18 cellular contexts compared by ENCODE assay signal in genomic region chr2:33145459-33145858, GRCh38.
A peak's percentile ranks its signal among the peaks of the same experiment; 100 is the strongest.
DNase-seq lines count a peak whose midpoint lies in the region; ATAC-seq, FAIRE-seq and TF ChIP-seq lines count a peak whose summit lies in the region.
"Had no signal": no experiment of that assay in that cellular context is flagged by ENCODE, and none has a peak within 500 bp of the region (broad histone marks: within the 10 kb centered on the region; RNA-seq: fewer than 3 reads in every experiment).

No MANE protein-coding gene starts in this region.

- H2AFZ ChIP-seq in ACC112 (ENCODE audit: low read length, unreplicated experiment): peak overlapping the region; percentile 39

- peak overlapping the region; percentile 69 for H3K4me3 ChIP-seq in ACC112 (ENCODE audit: low read depth, low read length)
- no peak overlapping the region for H3K4me3 ChIP-seq in fibroblast of villous mesenchyme (ENCODE audit: low read depth, low read length)
- H3K4me3 ChIP-seq in rectal smooth muscle tissue (ENCODE audit: low read length): no peak overlapping the region
- H3K4me3 ChIP-seq: dorsolateral prefrontal cortex, HAP-1, lower lobe of right lung had no signal

- H3K27ac ChIP-seq in ACC112 (ENCODE audit: low read depth, low read length) (peak overlapping the region; percentile 89), rectal smooth muscle tissue (ENCODE audit: low read depth, low read length) (peak overlapping the region; percentile 70)
- H3K27ac ChIP-seq: dorsolateral prefrontal cortex had no signal

- DNase-seq in fibroblast of villous mesenchyme (ENCODE audit: low read depth) (peak; percentile 69), DMS 273 treated with DMSO at 0.1 percent for 48 hours (lab: John Stamatoyannopoulos, UW) (no peak), NCI-H2227 treated with DMSO at 0.1 percent for 48 hours (lab: John Stamatoyannopoulos, UW) (no peak), urothelium cell line (ENCODE audit: low spot score) (no peak)
- no peak for DNase-seq in activated CD4-positive, CD25-positive, alpha-beta regulatory T cell treated with anti-CD3 and anti-CD28 coated beads, Interleukin-2, amount 50 U/mL, for 72 hours
- DNase-seq: activated CD8-positive, alpha-beta memory T cell treated with anti-CD3 and anti-CD28 coated beads, Interleukin-2, amount 50 U/mL, for 48 hours; activated naive CD4-positive, alpha-beta T cell treated with Interleukin-2 at 50 U/mL for 16 hours; dorsolateral prefrontal cortex; lower lobe of right lung; MV-4-11; natural killer cell; stimulated activated CD4-positive, alpha-beta T cell treated with anti-CD3 and anti-CD28 coated beads, Interleukin-2, amount 100 ng/mL, for 24 hours; trophoblast cell had no signal

- H3K36me3 ChIP-seq in ACC112 (ENCODE audit: insufficient read depth, low read length): peaks cover 15% of the 10 kb centered on the region
- no peaks in the 10 kb centered on the region for H3K36me3 ChIP-seq in rectal smooth muscle tissue (ENCODE audit: control insufficient read depth, insufficient read depth, low read length)
- H3K36me3 ChIP-seq: HAP-1, lower lobe of right lung had no signal

- no peak for TF ChIP-seq CTCF in fibroblast of villous mesenchyme (IDR thresholded peaks at IDR 0.05; ENCODE audit: insufficient read depth, low read depth, low read length)

- no peaks in the 10 kb centered on the region for H3K27me3 ChIP-seq in ACC112 (ENCODE audit: insufficient read depth, low read length)
- H3K27me3 ChIP-seq in rectal smooth muscle tissue (ENCODE audit: control insufficient read depth, insufficient read depth, low read length): no peaks in the 10 kb centered on the region

- H3K79me2 ChIP-seq in ACC112 (ENCODE audit: control insufficient read depth, insufficient read depth, low read length, unreplicated experiment): peaks cover 59% of the 10 kb centered on the region

- ATAC-seq in SK-N-SH treated with all-trans-retinoic acid at 6 μM for 48 hours: peak; percentile 42
- ATAC-seq: natural killer cell had no signal

- H3K9ac ChIP-seq in rectal smooth muscle tissue (ENCODE audit: low read length): no peak overlapping the region

- peaks cover 32% of the 10 kb centered on the region for H3K4me1 ChIP-seq in ACC112 (ENCODE audit: control insufficient read depth, insufficient read depth, low read length, unreplicated experiment)
- peaks cover 21% of the 10 kb centered on the region for H3K4me1 ChIP-seq in rectal smooth muscle tissue (ENCODE audit: control insufficient read depth, insufficient read depth, low read length)
- H3K4me1 ChIP-seq: HAP-1, lower lobe of right lung had no signal

- FAIRE-seq in urothelium cell line (lab: Jason Lieb, UNC): no peak
- FAIRE-seq: A204.1 had no signal

TF ChIP-seq in SK-N-SH treated with all-trans-retinoic acid at 6 μM for 48 hours, 23 proteins besides CTCF, POLR2A, EP300 and RAD21:
- TF ChIP-seq, protein P1, sequence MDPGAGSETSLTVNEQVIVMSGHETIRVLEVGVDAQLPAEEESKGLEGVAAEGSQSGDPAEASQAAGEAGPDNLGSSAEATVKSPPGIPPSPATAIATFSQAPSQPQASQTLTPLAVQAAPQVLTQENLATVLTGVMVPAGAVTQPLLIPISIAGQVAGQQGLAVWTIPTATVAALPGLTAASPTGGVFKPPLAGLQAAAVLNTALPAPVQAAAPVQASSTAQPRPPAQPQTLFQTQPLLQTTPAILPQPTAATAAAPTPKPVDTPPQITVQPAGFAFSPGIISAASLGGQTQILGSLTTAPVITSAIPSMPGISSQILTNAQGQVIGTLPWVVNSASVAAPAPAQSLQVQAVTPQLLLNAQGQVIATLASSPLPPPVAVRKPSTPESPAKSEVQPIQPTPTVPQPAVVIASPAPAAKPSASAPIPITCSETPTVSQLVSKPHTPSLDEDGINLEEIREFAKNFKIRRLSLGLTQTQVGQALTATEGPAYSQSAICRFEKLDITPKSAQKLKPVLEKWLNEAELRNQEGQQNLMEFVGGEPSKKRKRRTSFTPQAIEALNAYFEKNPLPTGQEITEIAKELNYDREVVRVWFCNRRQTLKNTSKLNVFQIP (CRISPR knock-in tag; IDR thresholded peaks at IDR 0.05; ENCODE audit: borderline replicate concordance, low read depth): no peak
- TF ChIP-seq SNAI2 (CRISPR knock-in tag; IDR thresholded peaks at IDR 0.05) (no peak), GLIS3 (CRISPR knock-in tag; IDR thresholded peaks at IDR 0.05) (no peak)
TF ChIP-seq in SK-N-SH treated with all-trans-retinoic acid at 6 μM for 48 hours: peak in this region for 0.
